ENCODE assay signal across 10 cellular contexts in genomic region chr5:17257705-17258273, GRCh38.
A peak's percentile ranks its signal among the peaks of the same experiment; 100 is the strongest.
DNase-seq lines count a peak whose midpoint lies in the region; ATAC-seq and TF ChIP-seq lines count a peak whose summit lies in the region.
"Had no signal": no experiment of that assay in that cellular context is flagged by ENCODE, and none has a peak within 500 bp of the region (broad histone marks: within the 10 kb centered on the region; RNA-seq: fewer than 3 reads in every experiment).

No MANE protein-coding gene starts in this region.

- ATAC-seq in GM19395 (IDR thresholded peaks at IDR 0.05; ENCODE audit: unreplicated experiment) (peak; percentile 79), HG03095 (IDR thresholded peaks at IDR 0.05; ENCODE audit: unreplicated experiment) (peak; percentile 77)

- peak; percentile 62 for DNase-seq in GM06990 (ENCODE audit: extremely low read depth, insufficient read length)
- DNase-seq in cerebellar cortex (ENCODE audit: low spot score): peak; percentile 69
- no peak for DNase-seq in activated CD8-positive, alpha-beta memory T cell treated with anti-CD3 and anti-CD28 coated beads, Interleukin-2, amount 50 U/mL, for 48 hours
- no peak for DNase-seq in glomerular visceral epithelial cell (ENCODE audit: extremely low spot score)
- DNase-seq in NCI-H524 treated with DMSO at 0.1 percent for 48 hours (lab: John Stamatoyannopoulos, UW): no peak
- DNase-seq in head of caudate nucleus: no peak
- DNase-seq: activated effector memory CD4-positive, alpha-beta T cell treated with anti-CD3 and anti-CD28 coated beads, Interleukin-2, amount 50 U/mL, for 16 hours; NCI-H2029 had no signal

- no peaks in the 10 kb centered on the region for H3K36me3 ChIP-seq in GM06990 (ENCODE audit: control insufficient read depth, insufficient read depth, low read length)

- H3K4me3 ChIP-seq in GM06990 (replicated peaks; ENCODE audit: low read depth, low read length): no peak overlapping the region

- H3K27me3 ChIP-seq in GM06990 (replicated peaks; ENCODE audit: control insufficient read depth, insufficient read depth, low read length): no peaks in the 10 kb centered on the region

- TF ChIP-seq CTCF in GM06990 (IDR thresholded peaks at IDR 0.05; ENCODE audit: insufficient read depth, low read length, poor library complexity, severe bottlenecking): no peak

- intact Hi-C loops in head of caudate nucleus (cut with DNase I): no loop called here

Comparison
In these comparisons a context has a peak if more than half of its experiments do, and no peak if none do; other contexts are left out.
1. DNase-seq: peak in GM06990 (single experiment) and cerebellar cortex (single experiment); none in activated CD8-positive, alpha-beta memory T cell treated with anti-CD3 and anti-CD28 coated beads, Interleukin-2, amount 50 U/mL, for 48 hours (single experiment), glomerular visceral epithelial cell (single experiment), NCI-H524 treated with DMSO at 0.1 percent for 48 hours (single experiment) and head of caudate nucleus (0 of 42).